ENCODE assay signal across 1 cellular context in the genomic region with DNA sequence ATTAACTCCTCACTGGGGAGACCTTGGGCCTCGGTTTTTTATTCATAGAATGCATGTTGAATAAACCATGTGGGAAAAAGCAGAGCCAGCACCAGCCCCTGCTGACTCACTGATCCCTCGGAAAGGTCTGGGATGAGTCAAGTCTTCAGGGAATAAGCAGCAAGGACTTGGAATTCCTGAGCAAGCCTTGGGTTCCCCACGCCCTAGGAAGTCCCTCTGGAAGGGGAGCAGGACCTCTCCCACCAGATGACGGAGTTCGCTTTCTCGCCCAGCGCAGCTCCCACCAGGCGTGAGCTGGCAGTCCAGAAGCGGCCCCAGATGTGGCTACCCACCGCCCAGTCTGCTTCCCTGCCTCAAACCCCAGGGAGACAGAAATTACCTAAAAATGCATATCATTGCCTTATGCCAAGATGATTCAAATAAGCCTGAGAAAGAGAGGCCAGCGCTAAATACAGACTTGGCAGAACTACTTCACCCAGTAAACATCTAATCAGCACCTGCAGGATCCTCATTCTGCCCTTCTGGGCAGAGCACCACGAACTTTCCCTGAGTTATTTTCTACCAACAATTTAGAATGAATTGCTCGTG.
A peak's percentile ranks its signal among the peaks of the same experiment; 100 is the strongest.
TF ChIP-seq lines count a peak whose summit lies in the region.

No MANE protein-coding gene starts in this region.

TF ChIP-seq in IMR-90, 13 proteins besides CTCF, POLR2A, EP300 and RAD21:
- TF ChIP-seq MAFK (IDR thresholded peaks at IDR 0.05; ENCODE audit: low read depth, low read length) = peak; percentile 74
- peak; percentile 19 for TF ChIP-seq BHLHE40 (IDR thresholded peaks at IDR 0.05; ENCODE audit: low read depth, low read length)
- no peak for TF ChIP-seq RCOR1 (IDR thresholded peaks at IDR 0.05; ENCODE audit: insufficient replicate concordance, low read length)
- no peak for TF ChIP-seq SMC3 (IDR thresholded peaks at IDR 0.05; ENCODE audit: low read depth, low read length)
- no peak for TF ChIP-seq CHD1 (IDR thresholded peaks at IDR 0.05; ENCODE audit: low read depth, low read length)
- TF ChIP-seq NFE2L2 (IDR thresholded peaks at IDR 0.05; ENCODE audit: low read depth, low read length) = peak; percentile 71; the same call in 1 of the 2 replicates
- TF ChIP-seq MAZ (IDR thresholded peaks at IDR 0.05; ENCODE audit: borderline replicate concordance, low read depth, low read length) = peak; percentile 76; the same call in 1 of the 2 replicates
- TF ChIP-seq, protein P1, sequence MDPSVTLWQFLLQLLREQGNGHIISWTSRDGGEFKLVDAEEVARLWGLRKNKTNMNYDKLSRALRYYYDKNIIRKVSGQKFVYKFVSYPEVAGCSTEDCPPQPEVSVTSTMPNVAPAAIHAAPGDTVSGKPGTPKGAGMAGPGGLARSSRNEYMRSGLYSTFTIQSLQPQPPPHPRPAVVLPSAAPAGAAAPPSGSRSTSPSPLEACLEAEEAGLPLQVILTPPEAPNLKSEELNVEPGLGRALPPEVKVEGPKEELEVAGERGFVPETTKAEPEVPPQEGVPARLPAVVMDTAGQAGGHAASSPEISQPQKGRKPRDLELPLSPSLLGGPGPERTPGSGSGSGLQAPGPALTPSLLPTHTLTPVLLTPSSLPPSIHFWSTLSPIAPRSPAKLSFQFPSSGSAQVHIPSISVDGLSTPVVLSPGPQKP (IDR thresholded peaks at IDR 0.05; ENCODE audit: borderline replicate concordance, low read depth, low read length) = no peak
- 0 out of 2 replicates have a peak, but pooled peaks have one; percentile 22 for TF ChIP-seq CEBPB (IDR thresholded peaks at IDR 0.05; ENCODE audit: low read depth, low read length)
- peak; percentile 72; the same call in 1 of the 2 replicates for TF ChIP-seq MXI1 (IDR thresholded peaks at IDR 0.05; ENCODE audit: borderline replicate concordance, low read depth, low read length)
- no peak for TF ChIP-seq RFX5 (IDR thresholded peaks at IDR 0.05; ENCODE audit: low read depth, low read length)
- no peak for TF ChIP-seq USF2 (IDR thresholded peaks at IDR 0.05; ENCODE audit: low read depth, low read length)
- TF ChIP-seq FOS (IDR thresholded peaks at IDR 0.05; ENCODE audit: low read depth, low read length) = peak; percentile 96
